20 cellular contexts compared by ENCODE assay signal in the genomic region with DNA sequence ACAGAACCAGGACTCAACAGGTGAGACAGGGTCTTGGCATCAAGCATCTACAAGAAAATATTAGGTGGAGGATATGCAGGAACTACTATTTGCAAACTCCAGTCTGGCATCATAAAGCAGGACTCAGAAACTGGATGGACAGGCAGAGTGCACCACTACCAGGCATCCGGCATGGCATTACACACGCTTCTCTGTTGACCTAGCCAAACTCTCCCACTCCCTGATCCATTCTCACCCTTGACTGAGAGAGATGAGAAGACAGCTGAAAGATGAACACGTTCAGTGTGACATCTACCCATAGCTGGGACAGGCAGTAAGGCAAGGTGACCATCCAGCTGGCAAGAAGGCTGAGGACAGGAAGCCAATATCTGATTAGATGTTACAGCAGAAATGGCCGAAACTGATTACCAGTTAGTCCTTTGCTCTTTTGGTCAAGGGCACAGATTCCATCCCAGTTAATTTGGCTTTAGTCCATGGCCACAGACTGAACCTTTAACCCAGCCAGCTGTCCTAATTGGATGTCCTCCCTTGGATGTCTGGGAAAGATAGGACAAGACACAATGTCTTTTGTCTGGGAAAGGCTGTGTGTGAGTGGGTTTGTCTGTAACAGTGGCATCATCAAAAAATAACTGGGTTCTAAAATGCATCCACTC.
A peak's percentile ranks its signal among the peaks of the same experiment; 100 is the strongest.
DNase-seq lines count a peak whose midpoint lies in the region; ATAC-seq, FAIRE-seq and TF ChIP-seq lines count a peak whose summit lies in the region.
"Had no signal": no experiment of that assay in that cellular context is flagged by ENCODE, and none has a peak within 500 bp of the region (broad histone marks: within the 10 kb centered on the region; RNA-seq: fewer than 3 reads in every experiment).

No MANE protein-coding gene starts in this region.

- no peak for FAIRE-seq in D721Med (lab: Jason Lieb, UNC)
- FAIRE-seq: pancreas had no signal

- H2BK15ac ChIP-seq in IMR-90 (ENCODE audit: low read depth, low read length) = peak overlapping the region; percentile 100

- H3K4ac ChIP-seq in IMR-90 (ENCODE audit: low read depth, low read length) = peak overlapping the region; percentile 97

- peak overlapping the region; percentile 88 for H4K91ac ChIP-seq in IMR-90 (ENCODE audit: insufficient read depth, low read depth, low read length)

- POLR2A ChIA-PET in IMR-90 (lab: Charles Lee; ENCODE audit: unreplicated experiment) = interaction anchor here (0.6 to 1.1 kb wide), 2 partner anchors 10 to 15 kb away, joined by 3 read pairs; no protein-coding TSS in a partner anchor

- peak overlapping the region; percentile 70 to 81; a peak in 3 of 4 replicates for H4K8ac ChIP-seq in IMR-90 (ENCODE audit: low read depth in 2 of 2, low read length in 2 of 2)

- WGBS in IMR-90 (ENCODE audit: extremely low coverage in 2 of 2, insufficient read length in 1 of 2), 2 experiments = 100% methylated on average over 1 of the region's 4 CpGs; no CpG with 5 or more reads in 1 of the 2 experiments
- WGBS in adrenal gland, 4 donors = 50 to 59% (median 53%) methylated on average over 4 of the region's 4 CpGs
- 33 to 38% (median 36%) methylated on average over 4 of the region's 4 CpGs for WGBS in psoas muscle, 3 donors

- peaks cover 33% of the 10 kb centered on the region for H3K9me1 ChIP-seq in IMR-90 (ENCODE audit: insufficient read depth, low read length)

- no peak overlapping the region for H3K9ac ChIP-seq in IMR-90 (ENCODE audit: low read depth, low read length)

- H4K5ac ChIP-seq in IMR-90 (ENCODE audit: low read depth, low read length) = no peak overlapping the region

- H4K20me1 ChIP-seq in IMR-90 (ENCODE audit: insufficient read depth, low read length) = no peaks in the 10 kb centered on the region; the same call in 1 of the 2 replicates

- H2BK120ac ChIP-seq in IMR-90 (ENCODE audit: low read depth, low read length) = peak overlapping the region; percentile 97

- TF ChIP-seq POLR2A in IMR-90 (IDR thresholded peaks at IDR 0.05; ENCODE audit: low read depth, low read length) (no peak), adrenal gland (IDR thresholded peaks at IDR 0.05) (no peak)

- no TSS peak for BruUV-seq in IMR-90 (replicated peaks; lab: Mats Ljungman, UMichigan)

- TF ChIP-seq RAD21 in IMR-90 (IDR thresholded peaks at IDR 0.05; ENCODE audit: low read length) = no peak

- dilution Hi-C loops in IMR-90 (cut with HindIII; ENCODE audit: low sequenced_read_pairs, unreplicated experiment) = no loop called here

- H3K56ac ChIP-seq in IMR-90 (ENCODE audit: extremely low read depth, insufficient read depth, low read length) = 0 out of 2 replicates have a peak overlapping the region, but pooled peaks have one; percentile 9

- intact Hi-C loops in IMR-90 (cut with micrococcal nuclease) (loop anchor here (5.0 kb wide), 2 partner anchors 51 to 194 kb away; a partner anchor contains a TSS), adrenal gland (cut with DNase I) (no loop called here), left cardiac atrium (cut with DNase I) (no loop called here), psoas muscle (cut with DNase I) (no loop called here)

- TF ChIP-seq CTCF in IMR-90 (conservative IDR thresholded peaks at IDR 0.05; ENCODE audit: low read depth, low read length) = no peak
- no peak for TF ChIP-seq CTCF in adrenal gland (IDR thresholded peaks at IDR 0.05)
- TF ChIP-seq CTCF in psoas muscle (IDR thresholded peaks at IDR 0.05) = no peak
- no peak for TF ChIP-seq CTCF in D721Med (IDR thresholded peaks at IDR 0.05; ENCODE audit: insufficient read depth, missing control alignments)

- H3K4me3 ChIP-seq in IMR-90 (ENCODE audit: insufficient read depth, low read depth, low read length) (no peak overlapping the region), adrenal gland (no peak overlapping the region), psoas muscle (no peak overlapping the region)
- H3K4me3 ChIP-seq: pancreas, SK-N-MC, tibial nerve had no signal

- H2BK20ac ChIP-seq in IMR-90 (ENCODE audit: low read depth, low read length) = peak overlapping the region; percentile 96

- peak overlapping the region; percentile 100 for H2AK5ac ChIP-seq in IMR-90 (ENCODE audit: low read depth, low read length)

- ATAC-seq in IMR-90 (ENCODE audit: low read depth) (no peak), left cardiac atrium (peak; percentile 60 to 74), psoas muscle (peak in 3 of 4 donors; percentile 21 to 59 (median 55)), HG03135 (IDR thresholded peaks at IDR 0.05; ENCODE audit: unreplicated experiment) (no peak)
- ATAC-seq: activated CD4-positive, alpha-beta T cell treated with anti-CD3 and anti-CD28 coated beads for 36 hours; activated T-cell treated with anti-CD3 and anti-CD28 coated beads, Interleukin-2, amount 50 U/mL, for 4 hours had no signal

- no peak overlapping the region for H2AK9ac ChIP-seq in IMR-90 (replicated peaks; ENCODE audit: low read depth, low read length, poor library complexity)

- no peaks in the 10 kb centered on the region for H3K9me3 ChIP-seq in IMR-90 (ENCODE audit: control insufficient read depth, insufficient read depth, low read length)
- H3K9me3 ChIP-seq in adrenal gland (replicated peaks in 1 of 3) = no peaks in the 10 kb centered on the region
- no peaks in the 10 kb centered on the region for H3K9me3 ChIP-seq in psoas muscle
- H3K9me3 ChIP-seq: pancreas, tibial nerve had no signal

- H2BK5ac ChIP-seq in IMR-90 (ENCODE audit: low read depth, low read length, poor library complexity, severe bottlenecking) = no peak overlapping the region

- in situ Hi-C loops in IMR-90 (cut with MboI; ENCODE audit: low sequenced_read_pairs) = no loop called here

- H3K18ac ChIP-seq in IMR-90 (ENCODE audit: low read depth, low read length) = peak overlapping the region; percentile 18; the same call in 1 of the 2 replicates

- no peak overlapping the region for H2AFZ ChIP-seq in IMR-90 (replicated peaks; ENCODE audit: low read length, poor library complexity)

- H3K36me3 ChIP-seq in IMR-90 (ENCODE audit: control insufficient read depth, insufficient read depth, low read length) (no peaks in the 10 kb centered on the region; the same call in 1 of the 2 replicates), adrenal gland (replicated peaks in 1 of 2) (no peaks in the 10 kb centered on the region), psoas muscle (ENCODE audit: insufficient read depth in 1 of 2, low read depth in 1 of 2) (no peaks in the 10 kb centered on the region)
- H3K36me3 ChIP-seq: pancreas, tibial nerve had no signal

- no peak overlapping the region for H3K4me2 ChIP-seq in IMR-90 (ENCODE audit: low read depth, low read length)

- DNase-seq in IMR-90 (no peak), adrenal gland (peak in 5 of 7 donors; percentile 11 to 53 (median 31)), left cardiac atrium (no peak), psoas muscle (no peak), GM03348 (ENCODE audit: low spot score) (no peak), dermis blood vessel endothelial cell (no peak), D721Med (ENCODE audit: insufficient read length, low spot score) (no peak)
- DNase-seq: activated CD4-positive, alpha-beta T cell treated with anti-CD3 and anti-CD28 coated beads for 36 hours; activated naive CD4-positive, alpha-beta T cell treated with Interleukin-2 at 50 U/mL for 16 hours; activated T-cell treated with anti-CD3 and anti-CD28 coated beads, Interleukin-2, amount 50 U/mL, for 4 hours; amniotic stem cell; CD4-positive, CD25-positive, alpha-beta regulatory T cell; NCI-H2171; NCI-H526; nephron progenitor cell; pancreas; T-helper 2 cell had no signal

- no peaks in the 10 kb centered on the region for H3K27me3 ChIP-seq in IMR-90 (ENCODE audit: control insufficient read depth, insufficient read depth, low read length)
- no peaks in the 10 kb centered on the region for H3K27me3 ChIP-seq in adrenal gland
- no peaks in the 10 kb centered on the region for H3K27me3 ChIP-seq in psoas muscle (ENCODE audit: insufficient read depth in 3 of 3, low read length in 2 of 3)
- H3K27me3 ChIP-seq: pancreas, tibial nerve had no signal

- CTCF ChIA-PET in IMR-90 (lab: Yijun Ruan, JAX) = interaction anchor here (1.0 to 1.6 kb wide), 3 partner anchors 9 to 197 kb away, joined by 3 to 6 read pairs (median 3); no protein-coding TSS in a partner anchor

- H3K14ac ChIP-seq in IMR-90 (replicated peaks; ENCODE audit: low read depth, low read length) = peak overlapping the region; percentile 89

- peaks cover 27% of the 10 kb centered on the region for H3K4me1 ChIP-seq in IMR-90 (ENCODE audit: control insufficient read depth, insufficient read depth, low read length)
- H3K4me1 ChIP-seq in adrenal gland (replicated peaks in 1 of 2) = no peaks in the 10 kb centered on the region
- H3K4me1 ChIP-seq in psoas muscle = no peaks in the 10 kb centered on the region
- H3K4me1 ChIP-seq: pancreas had no signal

- peak overlapping the region; percentile 86 for H3K23ac ChIP-seq in IMR-90 (ENCODE audit: low read depth, low read length)

- H3K27ac ChIP-seq in IMR-90 (ENCODE audit: insufficient read depth, low read length) (no peak overlapping the region; the same call in 1 of the 2 replicates), adrenal gland (peak overlapping the region in 2 of 5 donors; percentile 4 to 70), psoas muscle (no peak overlapping the region)
- H3K27ac ChIP-seq: pancreas, SK-N-MC, tibial nerve had no signal

- H3K79me1 ChIP-seq in IMR-90 (ENCODE audit: low read depth in 1 of 2, low read length in 2 of 2) = peaks cover 15 to 53% of the 10 kb centered on the region in 2 experiments; a peak in 3 of 4 replicates

TF ChIP-seq in IMR-90, 13 proteins besides CTCF, POLR2A, EP300 and RAD21 (continues in another document):
- TF ChIP-seq, protein P1, sequence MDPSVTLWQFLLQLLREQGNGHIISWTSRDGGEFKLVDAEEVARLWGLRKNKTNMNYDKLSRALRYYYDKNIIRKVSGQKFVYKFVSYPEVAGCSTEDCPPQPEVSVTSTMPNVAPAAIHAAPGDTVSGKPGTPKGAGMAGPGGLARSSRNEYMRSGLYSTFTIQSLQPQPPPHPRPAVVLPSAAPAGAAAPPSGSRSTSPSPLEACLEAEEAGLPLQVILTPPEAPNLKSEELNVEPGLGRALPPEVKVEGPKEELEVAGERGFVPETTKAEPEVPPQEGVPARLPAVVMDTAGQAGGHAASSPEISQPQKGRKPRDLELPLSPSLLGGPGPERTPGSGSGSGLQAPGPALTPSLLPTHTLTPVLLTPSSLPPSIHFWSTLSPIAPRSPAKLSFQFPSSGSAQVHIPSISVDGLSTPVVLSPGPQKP (IDR thresholded peaks at IDR 0.05; ENCODE audit: borderline replicate concordance, low read depth, low read length) = no peak
- no peak for TF ChIP-seq FOS (IDR thresholded peaks at IDR 0.05; ENCODE audit: low read depth, low read length)
- no peak for TF ChIP-seq RCOR1 (IDR thresholded peaks at IDR 0.05; ENCODE audit: insufficient replicate concordance, low read length)
- TF ChIP-seq MAZ (IDR thresholded peaks at IDR 0.05; ENCODE audit: borderline replicate concordance, low read depth, low read length) = no peak
- TF ChIP-seq, protein P2, sequence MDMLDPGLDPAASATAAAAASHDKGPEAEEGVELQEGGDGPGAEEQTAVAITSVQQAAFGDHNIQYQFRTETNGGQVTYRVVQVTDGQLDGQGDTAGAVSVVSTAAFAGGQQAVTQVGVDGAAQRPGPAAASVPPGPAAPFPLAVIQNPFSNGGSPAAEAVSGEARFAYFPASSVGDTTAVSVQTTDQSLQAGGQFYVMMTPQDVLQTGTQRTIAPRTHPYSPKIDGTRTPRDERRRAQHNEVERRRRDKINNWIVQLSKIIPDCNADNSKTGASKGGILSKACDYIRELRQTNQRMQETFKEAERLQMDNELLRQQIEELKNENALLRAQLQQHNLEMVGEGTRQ (IDR thresholded peaks at IDR 0.05; ENCODE audit: low read depth, low read length) = no peak

Comparison
In these comparisons a context has a peak if more than half of its experiments do, and no peak if none do; other contexts are left out.
1. ATAC-seq: peak in left cardiac atrium (2 of 2) and psoas muscle (3 of 4); none in IMR-90 (single experiment) and HG03135 (single experiment).
2. DNase-seq: peak in adrenal gland (5 of 7); none in IMR-90 (single experiment), left cardiac atrium (single experiment), psoas muscle (0 of 2), GM03348 (single experiment), dermis blood vessel endothelial cell (single experiment) and D721Med (single experiment).